Comparison of ENCODE assay signal across 8 cellular contexts in genomic region chr9:14321517-14322125, GRCh38. TPM values are rescaled to one million over a fixed set of nuclear protein-coding genes. Genes with fewer than 3 reads are reported as not detected.
DNase-seq lines count a peak whose midpoint lies in the region; ATAC-seq and TF ChIP-seq lines count a peak whose summit lies in the region.

No MANE protein-coding gene starts in this region.

- peak overlapping the region in 20 of 21 experiments; percentile 81 to 99 (median 94) for H3K27ac ChIP-seq in skin epidermis

- H3K4me3 ChIP-seq in fibroblast of villous mesenchyme (ENCODE audit: low read depth, low read length), result peak overlapping the region; percentile 69
- H3K4me3 ChIP-seq in skin epidermis, result peak overlapping the region; percentile 47 to 72 (median 61)

- ATAC-seq in SK-N-SH treated with all-trans-retinoic acid at 6 μM for 48 hours, result peak; percentile 10; the same call in 1 of the 3 replicates

- peak; percentile 59 for DNase-seq in NCI-H146 (lab: John Stamatoyannopoulos, UW)
- DNase-seq in NCI-H146 treated with DMSO at 0.1 percent for 48 hours (lab: John Stamatoyannopoulos, UW; ENCODE audit: unreplicated experiment), result no peak
- DNase-seq in fibroblast of villous mesenchyme (ENCODE audit: low read depth), result no peak
- DNase-seq in DMS114 treated with DMSO at 0.1 percent for 48 hours (lab: John Stamatoyannopoulos, UW; ENCODE audit: unreplicated experiment), result no peak
- DNase-seq in mesenteric fat pad (ENCODE audit: low spot score), result no peak
- no peak for DNase-seq in amygdala (lab: John Stamatoyannopoulos, UW)

- TF ChIP-seq CTCF in fibroblast of villous mesenchyme (IDR thresholded peaks at IDR 0.05; ENCODE audit: insufficient read depth, low read depth, low read length), result no peak

TF ChIP-seq in SK-N-SH treated with all-trans-retinoic acid at 6 μM for 48 hours, 23 proteins besides CTCF, POLR2A, EP300 and RAD21:
- TF ChIP-seq TCF4 (CRISPR knock-in tag; IDR thresholded peaks at IDR 0.05; ENCODE audit: borderline replicate concordance), result no peak
- TF ChIP-seq ESRRG (CRISPR knock-in tag; IDR thresholded peaks at IDR 0.05), result no peak
- no peak for TF ChIP-seq RARB (CRISPR knock-in tag; IDR thresholded peaks at IDR 0.05)
- TF ChIP-seq POU6F1 (CRISPR knock-in tag; IDR thresholded peaks at IDR 0.05; ENCODE audit: borderline replicate concordance, low read depth), result no peak
- TF ChIP-seq TOX (CRISPR knock-in tag; IDR thresholded peaks at IDR 0.05; ENCODE audit: borderline replicate concordance), result no peak

RNA-seq across cellular contexts. Expression of gene NFIB, which starts 7.7 kb away (rescaled TPM):
- total RNA-seq in fibroblast of villous mesenchyme, result 5.8 and 12.1 TPM in 2 replicates
- total RNA-seq in mesenteric fat pad, result 143 TPM

Comparison
In these comparisons a context has a peak if more than half of its experiments do, and no peak if none do; other contexts are left out.
1. RNA of gene NFIB, which starts 7.7 kb away (total RNA-seq): 143 TPM in mesenteric fat pad (single experiment); 5.8 to 12.1 TPM in fibroblast of villous mesenchyme; every median in the first group is over 10 times any median in the second.